ENCODE assay signal across 9 cellular contexts in genomic region chr15:73956276-73957086, GRCh38. TPM values are rescaled to one million over a fixed set of nuclear protein-coding genes. Genes with fewer than 3 reads are reported as not detected.
DNase-seq lines count a peak whose midpoint lies in the region; ATAC-seq and TF ChIP-seq lines count a peak whose summit lies in the region.
"Had no signal": no experiment of that assay in that cellular context is flagged by ENCODE, and none has a peak within 500 bp of the region (broad histone marks: within the 10 kb centered on the region; RNA-seq: fewer than 3 reads in every experiment).

No MANE protein-coding gene starts in this region.

- no peaks in the 10 kb centered on the region for H3K9me3 Mint-ChIP-seq in activated CD8-positive, alpha-beta memory T cell treated with anti-CD3 and anti-CD28 coated beads, Interleukin-2, amount 10 ng/mL, durations not matched to agents 7 days and 5 days (ENCODE audit: low read depth)

- no peak for TF ChIP-seq CTCF in foreskin fibroblast (IDR thresholded peaks at IDR 0.05; ENCODE audit: low read depth, low read length)

- peaks cover 41% of the 10 kb centered on the region for H3K4me1 Mint-ChIP-seq in activated CD8-positive, alpha-beta memory T cell treated with anti-CD3 and anti-CD28 coated beads, Interleukin-2, amount 10 ng/mL, durations not matched to agents 7 days and 5 days

- in situ Hi-C loops in SK-MEL-5 (cut with HindIII; ENCODE audit: low pct_unique_long_range_greater_than_20kb, low sequenced_read_pairs) = no loop called here

- no peak overlapping the region for H3K4me3 ChIP-seq in foreskin fibroblast (ENCODE audit: low read depth in 1 of 2, low read length in 2 of 2)
- no peak overlapping the region for H3K4me3 ChIP-seq in skeletal muscle cell (ENCODE audit: low read depth, low read length)

- H3K36me3 Mint-ChIP-seq in activated CD8-positive, alpha-beta memory T cell treated with anti-CD3 and anti-CD28 coated beads, Interleukin-2, amount 10 ng/mL, durations not matched to agents 7 days and 5 days = no peaks in the 10 kb centered on the region

- peaks cover 3% of the 10 kb centered on the region for H3K27me3 Mint-ChIP-seq in activated CD8-positive, alpha-beta memory T cell treated with anti-CD3 and anti-CD28 coated beads, Interleukin-2, amount 10 ng/mL, durations not matched to agents 7 days and 5 days

- ATAC-seq in HG02852 (IDR thresholded peaks at IDR 0.05; ENCODE audit: unreplicated experiment) (no peak), HG02678 (IDR thresholded peaks at IDR 0.05; ENCODE audit: unreplicated experiment) (no peak)
- ATAC-seq in activated CD8-positive, alpha-beta memory T cell treated with anti-CD3 and anti-CD28 coated beads, Interleukin-2, amount 10 ng/mL, durations not matched to agents 7 days and 5 days = no peak

- no peak overlapping the region for H3K27ac Mint-ChIP-seq in activated CD8-positive, alpha-beta memory T cell treated with anti-CD3 and anti-CD28 coated beads, Interleukin-2, amount 10 ng/mL, durations not matched to agents 7 days and 5 days

- H3K4me3 Mint-ChIP-seq in activated CD8-positive, alpha-beta memory T cell treated with anti-CD3 and anti-CD28 coated beads, Interleukin-2, amount 10 ng/mL, durations not matched to agents 7 days and 5 days = no peak overlapping the region

- DNase-seq in H4 (ENCODE audit: low spot score) = peak; percentile 97
- peak; percentile 33 for DNase-seq in SK-MEL-5 (ENCODE audit: low read depth, low spot score)
- peak; percentile 97 to 98 for DNase-seq in foreskin fibroblast
- peak; percentile 78 for DNase-seq in skeletal muscle cell (ENCODE audit: low read depth)
- DNase-seq in activated CD8-positive, alpha-beta memory T cell treated with anti-CD3 and anti-CD28 coated beads, Interleukin-2, amount 10 ng/mL, durations not matched to agents 7 days and 5 days = no peak
- DNase-seq in NCI-H2196 treated with DMSO at 0.1 percent for 48 hours (lab: John Stamatoyannopoulos, UW; ENCODE audit: unreplicated experiment) = no peak
- DNase-seq: activated gamma-delta T cell had no signal

- CTCF ChIA-PET in activated CD8-positive, alpha-beta memory T cell treated with anti-CD3 and anti-CD28 coated beads, Interleukin-2, amount 10 ng/mL, durations not matched to agents 7 days and 5 days (lab: Charles Lee) = interaction anchor here (1.0 to 6.0 kb wide), 4 partner anchors 15 to 59 kb away, joined by 3 to 61 read pairs (median 4); partner anchors contain the start of gene PML

RNA-seq across cellular contexts. Expression of gene LOXL1, which starts 30.2 kb away (rescaled TPM):
- 53.2 and 104 TPM in 2 replicates for total RNA-seq in H4 (2014; rRNA removed; shearing (Covaris generic))
- total RNA-seq in SK-MEL-5 (2014; rRNA removed; shearing (Covaris generic)) = 0.32 TPM in 1 of 2 replicates, not detected in the other
- polyA plus RNA-seq in SK-MEL-5 (2015; cell fraction: cytosol; rRNA removed) = 0.54 and 0.86 TPM in 2 replicates
- 1.6 TPM in 1 of 2 replicates, not detected in the other for polyA plus RNA-seq in SK-MEL-5 (2015; cell fraction: nucleus; rRNA removed)
- 1 to 10 TPM; 1.8 to 8.6 TPM for total RNA-seq in activated CD8-positive, alpha-beta memory T cell treated with anti-CD3 and anti-CD28 coated beads, Interleukin-2, amount 10 ng/mL, durations not matched to agents 7 days and 5 days

RNA-seq across cellular contexts. Expression of gene STOML1, which starts 35.6 kb away (rescaled TPM):
- total RNA-seq in H4 (2014; rRNA removed; shearing (Covaris generic)) = 5.2 and 6.7 TPM in 2 replicates
- total RNA-seq in SK-MEL-5 (2014; rRNA removed; shearing (Covaris generic)) = 7.8 and 8.0 TPM in 2 replicates
- polyA plus RNA-seq in SK-MEL-5 (2015; cell fraction: cytosol; rRNA removed) = 11.4 and 11.8 TPM in 2 replicates
- 7.7 and 21.0 TPM in 2 replicates for polyA plus RNA-seq in SK-MEL-5 (2015; cell fraction: nucleus; rRNA removed)
- total RNA-seq in activated CD8-positive, alpha-beta memory T cell treated with anti-CD3 and anti-CD28 coated beads, Interleukin-2, amount 10 ng/mL, durations not matched to agents 7 days and 5 days = 1 to 10 TPM; 7.9 to 8.6 TPM

RNA-seq across cellular contexts. Expression of gene PML, which starts 38.0 kb away (rescaled TPM):
- total RNA-seq in H4 (2014; rRNA removed; shearing (Covaris generic)) = 19.0 and 20.0 TPM in 2 replicates
- 8.7 and 9.3 TPM in 2 replicates for total RNA-seq in SK-MEL-5 (2014; rRNA removed; shearing (Covaris generic))
- polyA plus RNA-seq in SK-MEL-5 (2015; cell fraction: cytosol; rRNA removed) = 31.0 and 49.5 TPM in 2 replicates
- 39.3 and 53.3 TPM in 2 replicates for polyA plus RNA-seq in SK-MEL-5 (2015; cell fraction: nucleus; rRNA removed)
- 100 to 1,000 TPM; 104 to 152 TPM for total RNA-seq in activated CD8-positive, alpha-beta memory T cell treated with anti-CD3 and anti-CD28 coated beads, Interleukin-2, amount 10 ng/mL, durations not matched to agents 7 days and 5 days

Comparison
In these comparisons a context has a peak if more than half of its experiments do, and no peak if none do; other contexts are left out.
1. DNase-seq: peak in H4 (single experiment), SK-MEL-5 (single experiment), foreskin fibroblast (2 of 2) and skeletal muscle cell (single experiment); none in activated CD8-positive, alpha-beta memory T cell treated with anti-CD3 and anti-CD28 coated beads, Interleukin-2, amount 10 ng/mL, durations not matched to agents 7 days and 5 days (single experiment) and NCI-H2196 treated with DMSO at 0.1 percent for 48 hours (single experiment).